ENCODE assay signal across 3 cellular contexts in genomic region chr3:135178566-135178965, GRCh38.
"Had no signal": no experiment of that assay in that cellular context is flagged by ENCODE, and none has a peak within 500 bp of the region (broad histone marks: within the 10 kb centered on the region; RNA-seq: fewer than 3 reads in every experiment).

No MANE protein-coding gene starts in this region.

- H3K4me3 ChIP-seq: GM12878 had no signal

- ATAC-seq: GM12878 had no signal

- DNase-seq: GDM1, GF-D8 had no signal
